Comparison of ENCODE assay signal across 1 cellular context in genomic region chrX:107935200-107935599, GRCh38.
TF ChIP-seq lines count a peak whose summit lies in the region.

No MANE protein-coding gene starts in this region.

TF ChIP-seq in SK-N-SH treated with all-trans-retinoic acid at 6 μM for 48 hours, 23 proteins besides CTCF, POLR2A, EP300 and RAD21 (continued from another document):
- TF ChIP-seq, protein P1, sequence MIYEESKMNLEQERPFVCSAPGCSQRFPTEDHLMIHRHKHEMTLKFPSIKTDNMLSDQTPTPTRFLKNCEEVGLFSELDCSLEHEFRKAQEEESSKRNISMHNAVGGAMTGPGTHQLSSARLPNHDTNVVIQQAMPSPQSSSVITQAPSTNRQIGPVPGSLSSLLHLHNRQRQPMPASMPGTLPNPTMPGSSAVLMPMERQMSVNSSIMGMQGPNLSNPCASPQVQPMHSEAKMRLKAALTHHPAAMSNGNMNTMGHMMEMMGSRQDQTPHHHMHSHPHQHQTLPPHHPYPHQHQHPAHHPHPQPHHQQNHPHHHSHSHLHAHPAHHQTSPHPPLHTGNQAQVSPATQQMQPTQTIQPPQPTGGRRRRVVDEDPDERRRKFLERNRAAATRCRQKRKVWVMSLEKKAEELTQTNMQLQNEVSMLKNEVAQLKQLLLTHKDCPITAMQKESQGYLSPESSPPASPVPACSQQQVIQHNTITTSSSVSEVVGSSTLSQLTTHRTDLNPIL (CRISPR knock-in tag; IDR thresholded peaks at IDR 0.05; ENCODE audit: low read depth) = no peak
- TF ChIP-seq PPARA (CRISPR knock-in tag; IDR thresholded peaks at IDR 0.05; ENCODE audit: borderline replicate concordance) = no peak
- TF ChIP-seq CSDC2 (CRISPR knock-in tag; IDR thresholded peaks at IDR 0.05) = no peak
- TF ChIP-seq, protein P2, sequence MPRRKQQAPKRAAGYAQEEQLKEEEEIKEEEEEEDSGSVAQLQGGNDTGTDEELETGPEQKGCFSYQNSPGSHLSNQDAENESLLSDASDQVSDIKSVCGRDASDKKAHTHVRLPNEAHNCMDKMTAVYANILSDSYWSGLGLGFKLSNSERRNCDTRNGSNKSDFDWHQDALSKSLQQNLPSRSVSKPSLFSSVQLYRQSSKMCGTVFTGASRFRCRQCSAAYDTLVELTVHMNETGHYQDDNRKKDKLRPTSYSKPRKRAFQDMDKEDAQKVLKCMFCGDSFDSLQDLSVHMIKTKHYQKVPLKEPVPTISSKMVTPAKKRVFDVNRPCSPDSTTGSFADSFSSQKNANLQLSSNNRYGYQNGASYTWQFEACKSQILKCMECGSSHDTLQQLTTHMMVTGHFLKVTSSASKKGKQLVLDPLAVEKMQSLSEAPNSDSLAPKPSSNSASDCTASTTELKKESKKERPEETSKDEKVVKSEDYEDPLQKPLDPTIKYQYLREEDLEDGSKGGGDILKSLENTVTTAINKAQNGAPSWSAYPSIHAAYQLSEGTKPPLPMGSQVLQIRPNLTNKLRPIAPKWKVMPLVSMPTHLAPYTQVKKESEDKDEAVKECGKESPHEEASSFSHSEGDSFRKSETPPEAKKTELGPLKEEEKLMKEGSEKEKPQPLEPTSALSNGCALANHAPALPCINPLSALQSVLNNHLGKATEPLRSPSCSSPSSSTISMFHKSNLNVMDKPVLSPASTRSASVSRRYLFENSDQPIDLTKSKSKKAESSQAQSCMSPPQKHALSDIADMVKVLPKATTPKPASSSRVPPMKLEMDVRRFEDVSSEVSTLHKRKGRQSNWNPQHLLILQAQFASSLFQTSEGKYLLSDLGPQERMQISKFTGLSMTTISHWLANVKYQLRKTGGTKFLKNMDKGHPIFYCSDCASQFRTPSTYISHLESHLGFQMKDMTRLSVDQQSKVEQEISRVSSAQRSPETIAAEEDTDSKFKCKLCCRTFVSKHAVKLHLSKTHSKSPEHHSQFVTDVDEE (CRISPR knock-in tag; IDR thresholded peaks at IDR 0.05) = no peak
- TF ChIP-seq GLIS3 (CRISPR knock-in tag; IDR thresholded peaks at IDR 0.05) = no peak
- TF ChIP-seq CSRNP3 (CRISPR knock-in tag; IDR thresholded peaks at IDR 0.05) = no peak
- TF ChIP-seq ZNF565 (CRISPR knock-in tag; conservative IDR thresholded peaks at IDR 0.05; ENCODE audit: low read depth) = no peak
- TF ChIP-seq ISL1 (CRISPR knock-in tag; IDR thresholded peaks at IDR 0.05) = no peak
- no peak for TF ChIP-seq ARNTL (CRISPR knock-in tag; IDR thresholded peaks at IDR 0.05; ENCODE audit: borderline replicate concordance, low read depth)
- no peak for TF ChIP-seq OSR1 (CRISPR knock-in tag; IDR thresholded peaks at IDR 0.05)
- no peak for TF ChIP-seq ZFP30 (CRISPR knock-in tag; IDR thresholded peaks at IDR 0.05)
- no peak for TF ChIP-seq TOX (CRISPR knock-in tag; IDR thresholded peaks at IDR 0.05; ENCODE audit: borderline replicate concordance)
